ENCODE assay signal across 2 cellular contexts in the genomic region with DNA sequence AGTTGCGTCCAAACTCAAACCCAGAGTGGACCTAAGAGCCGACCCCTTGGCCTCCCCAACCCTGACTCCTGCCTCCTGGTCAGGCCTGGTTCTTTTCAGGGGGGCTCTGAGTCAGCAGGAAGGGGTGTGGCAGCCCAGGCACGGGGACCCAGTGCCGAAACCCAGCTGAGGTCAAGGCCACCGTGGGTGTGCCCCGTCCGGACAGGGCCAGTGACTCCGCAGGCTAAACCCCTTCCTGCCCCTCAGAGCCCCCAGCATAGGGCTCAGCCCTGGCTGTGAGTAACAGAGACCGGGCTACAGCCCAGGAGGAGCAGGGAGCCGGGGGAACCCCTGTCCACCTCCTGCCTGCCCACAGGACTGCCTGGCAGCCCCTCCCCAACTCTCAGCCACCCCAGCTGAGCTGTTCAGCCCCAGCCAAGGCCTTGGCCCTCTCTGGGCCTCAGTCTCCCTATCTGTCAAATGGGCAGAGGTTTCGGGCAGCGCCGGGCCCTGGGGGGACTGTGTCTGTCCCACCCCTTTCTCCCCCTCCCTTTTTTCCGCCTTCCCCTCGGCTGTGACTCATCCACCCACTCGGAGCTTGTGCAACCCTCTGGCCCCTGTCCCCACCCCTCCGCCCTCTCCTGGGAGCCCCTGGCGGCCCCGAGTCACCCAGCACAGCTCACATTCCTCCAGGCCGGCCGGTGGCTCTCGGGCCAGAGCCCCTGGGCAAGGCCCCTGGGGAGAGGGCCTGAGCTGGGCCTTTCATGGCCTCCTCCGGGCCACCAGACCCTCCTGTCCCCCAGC.
TF ChIP-seq lines count a peak whose summit lies in the region.

No MANE protein-coding gene starts in this region.

TF ChIP-seq in HEK293, 187 proteins besides CTCF, POLR2A, EP300 and RAD21 (continued from another document and continues in another):
- TF ChIP-seq, protein P1, sequence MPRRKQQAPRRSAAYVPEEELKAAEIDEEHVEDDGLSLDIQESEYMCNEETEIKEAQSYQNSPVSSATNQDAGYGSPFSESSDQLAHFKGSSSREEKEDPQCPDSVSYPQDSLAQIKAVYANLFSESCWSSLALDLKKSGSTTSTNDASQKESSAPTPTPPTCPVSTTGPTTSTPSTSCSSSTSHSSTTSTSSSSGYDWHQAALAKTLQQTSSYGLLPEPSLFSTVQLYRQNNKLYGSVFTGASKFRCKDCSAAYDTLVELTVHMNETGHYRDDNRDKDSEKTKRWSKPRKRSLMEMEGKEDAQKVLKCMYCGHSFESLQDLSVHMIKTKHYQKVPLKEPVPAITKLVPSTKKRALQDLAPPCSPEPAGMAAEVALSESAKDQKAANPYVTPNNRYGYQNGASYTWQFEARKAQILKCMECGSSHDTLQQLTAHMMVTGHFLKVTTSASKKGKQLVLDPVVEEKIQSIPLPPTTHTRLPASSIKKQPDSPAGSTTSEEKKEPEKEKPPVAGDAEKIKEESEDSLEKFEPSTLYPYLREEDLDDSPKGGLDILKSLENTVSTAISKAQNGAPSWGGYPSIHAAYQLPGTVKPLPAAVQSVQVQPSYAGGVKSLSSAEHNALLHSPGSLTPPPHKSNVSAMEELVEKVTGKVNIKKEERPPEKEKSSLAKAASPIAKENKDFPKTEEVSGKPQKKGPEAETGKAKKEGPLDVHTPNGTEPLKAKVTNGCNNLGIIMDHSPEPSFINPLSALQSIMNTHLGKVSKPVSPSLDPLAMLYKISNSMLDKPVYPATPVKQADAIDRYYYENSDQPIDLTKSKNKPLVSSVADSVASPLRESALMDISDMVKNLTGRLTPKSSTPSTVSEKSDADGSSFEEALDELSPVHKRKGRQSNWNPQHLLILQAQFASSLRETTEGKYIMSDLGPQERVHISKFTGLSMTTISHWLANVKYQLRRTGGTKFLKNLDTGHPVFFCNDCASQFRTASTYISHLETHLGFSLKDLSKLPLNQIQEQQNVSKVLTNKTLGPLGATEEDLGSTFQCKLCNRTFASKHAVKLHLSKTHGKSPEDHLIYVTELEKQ (tag by site-specific recombination; IDR thresholded peaks at IDR 0.05; ENCODE audit: borderline replicate concordance), result no peak
- TF ChIP-seq ZNF175 (tag by site-specific recombination; IDR thresholded peaks at IDR 0.05), result no peak
- TF ChIP-seq ZNF792 (tag by site-specific recombination; IDR thresholded peaks at IDR 0.05), result no peak
- TF ChIP-seq OVOL3 (tag by site-specific recombination; IDR thresholded peaks at IDR 0.05), result no peak
- no peak for TF ChIP-seq HOXA7 (CRISPR knock-in tag; IDR thresholded peaks at IDR 0.05; ENCODE audit: borderline replicate concordance)
- TF ChIP-seq KLF1 (tag by site-specific recombination; IDR thresholded peaks at IDR 0.05), result peak; percentile 93
- TF ChIP-seq ZNF501 (tag by site-specific recombination; IDR thresholded peaks at IDR 0.05), result no peak
- no peak; the same call in 1 of the 2 replicates for TF ChIP-seq GLIS1 (tag by site-specific recombination; IDR thresholded peaks at IDR 0.05)
- TF ChIP-seq ZFP41 (tag by site-specific recombination; IDR thresholded peaks at IDR 0.05; ENCODE audit: borderline replicate concordance), result no peak
- no peak for TF ChIP-seq ZNF621 (tag by site-specific recombination; IDR thresholded peaks at IDR 0.05)
- no peak for TF ChIP-seq MYNN (tag by site-specific recombination; IDR thresholded peaks at IDR 0.05; ENCODE audit: borderline replicate concordance)
- TF ChIP-seq ELK4 (IDR thresholded peaks at IDR 0.05; ENCODE audit: borderline replicate concordance, low read depth, low read length), result no peak
- TF ChIP-seq, protein P2, sequence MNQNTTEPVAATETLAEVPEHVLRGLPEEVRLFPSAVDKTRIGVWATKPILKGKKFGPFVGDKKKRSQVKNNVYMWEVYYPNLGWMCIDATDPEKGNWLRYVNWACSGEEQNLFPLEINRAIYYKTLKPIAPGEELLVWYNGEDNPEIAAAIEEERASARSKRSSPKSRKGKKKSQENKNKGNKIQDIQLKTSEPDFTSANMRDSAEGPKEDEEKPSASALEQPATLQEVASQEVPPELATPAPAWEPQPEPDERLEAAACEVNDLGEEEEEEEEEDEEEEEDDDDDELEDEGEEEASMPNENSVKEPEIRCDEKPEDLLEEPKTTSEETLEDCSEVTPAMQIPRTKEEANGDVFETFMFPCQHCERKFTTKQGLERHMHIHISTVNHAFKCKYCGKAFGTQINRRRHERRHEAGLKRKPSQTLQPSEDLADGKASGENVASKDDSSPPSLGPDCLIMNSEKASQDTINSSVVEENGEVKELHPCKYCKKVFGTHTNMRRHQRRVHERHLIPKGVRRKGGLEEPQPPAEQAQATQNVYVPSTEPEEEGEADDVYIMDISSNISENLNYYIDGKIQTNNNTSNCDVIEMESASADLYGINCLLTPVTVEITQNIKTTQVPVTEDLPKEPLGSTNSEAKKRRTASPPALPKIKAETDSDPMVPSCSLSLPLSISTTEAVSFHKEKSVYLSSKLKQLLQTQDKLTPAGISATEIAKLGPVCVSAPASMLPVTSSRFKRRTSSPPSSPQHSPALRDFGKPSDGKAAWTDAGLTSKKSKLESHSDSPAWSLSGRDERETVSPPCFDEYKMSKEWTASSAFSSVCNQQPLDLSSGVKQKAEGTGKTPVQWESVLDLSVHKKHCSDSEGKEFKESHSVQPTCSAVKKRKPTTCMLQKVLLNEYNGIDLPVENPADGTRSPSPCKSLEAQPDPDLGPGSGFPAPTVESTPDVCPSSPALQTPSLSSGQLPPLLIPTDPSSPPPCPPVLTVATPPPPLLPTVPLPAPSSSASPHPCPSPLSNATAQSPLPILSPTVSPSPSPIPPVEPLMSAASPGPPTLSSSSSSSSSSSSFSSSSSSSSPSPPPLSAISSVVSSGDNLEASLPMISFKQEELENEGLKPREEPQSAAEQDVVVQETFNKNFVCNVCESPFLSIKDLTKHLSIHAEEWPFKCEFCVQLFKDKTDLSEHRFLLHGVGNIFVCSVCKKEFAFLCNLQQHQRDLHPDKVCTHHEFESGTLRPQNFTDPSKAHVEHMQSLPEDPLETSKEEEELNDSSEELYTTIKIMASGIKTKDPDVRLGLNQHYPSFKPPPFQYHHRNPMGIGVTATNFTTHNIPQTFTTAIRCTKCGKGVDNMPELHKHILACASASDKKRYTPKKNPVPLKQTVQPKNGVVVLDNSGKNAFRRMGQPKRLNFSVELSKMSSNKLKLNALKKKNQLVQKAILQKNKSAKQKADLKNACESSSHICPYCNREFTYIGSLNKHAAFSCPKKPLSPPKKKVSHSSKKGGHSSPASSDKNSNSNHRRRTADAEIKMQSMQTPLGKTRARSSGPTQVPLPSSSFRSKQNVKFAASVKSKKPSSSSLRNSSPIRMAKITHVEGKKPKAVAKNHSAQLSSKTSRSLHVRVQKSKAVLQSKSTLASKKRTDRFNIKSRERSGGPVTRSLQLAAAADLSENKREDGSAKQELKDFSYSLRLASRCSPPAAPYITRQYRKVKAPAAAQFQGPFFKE (tag by site-specific recombination; IDR thresholded peaks at IDR 0.05; ENCODE audit: borderline replicate concordance), result no peak
- TF ChIP-seq ZFHX2 (tag by site-specific recombination; conservative IDR thresholded peaks at IDR 0.05), result peak; percentile 85
- TF ChIP-seq ZNF174 (tag by site-specific recombination; IDR thresholded peaks at IDR 0.05), result no peak

TF ChIP-seq in H1, 55 proteins besides CTCF, POLR2A, EP300 and RAD21 (continued from another document):
- TF ChIP-seq KDM1A (IDR thresholded peaks at IDR 0.05; ENCODE audit: borderline replicate concordance, low read length) (0 out of 2 replicates have a peak, but pooled peaks have one; percentile 29), CHD2 (IDR thresholded peaks at IDR 0.05; ENCODE audit: low read length) (no peak), SP4 (IDR thresholded peaks at IDR 0.05; ENCODE audit: low read length) (no peak), EGR1 (IDR thresholded peaks at IDR 0.05; ENCODE audit: borderline replicate concordance, low read depth, low read length) (no peak), MAFK (IDR thresholded peaks at IDR 0.05; ENCODE audit: low read depth, low read length) (no peak)
